Comparison of ENCODE assay signal across 8 cellular contexts in genomic region chr1:161158316-161159016, GRCh38. TPM values are rescaled to one million over a fixed set of nuclear protein-coding genes. Genes with fewer than 3 reads are reported as not detected.
A peak's percentile ranks its signal among the peaks of the same experiment; 100 is the strongest.
DNase-seq lines count a peak whose midpoint lies in the region; ATAC-seq and TF ChIP-seq lines count a peak whose summit lies in the region.

No MANE protein-coding gene starts in this region.

- peaks cover 64% of the 10 kb centered on the region for H3K4me1 Mint-ChIP-seq in activated T-cell treated with anti-CD3 and anti-CD28 coated beads, Interleukin-2, amount 50 U/mL, for 24 hours (ENCODE audit: low read depth)
- peaks cover 40% of the 10 kb centered on the region for H3K4me1 Mint-ChIP-seq in activated naive CD8-positive, alpha-beta T cell treated with anti-CD3 and anti-CD28 coated beads for 36 hours

- H3K36me3 ChIP-seq in tibial artery, result peaks cover 0 to 44% (median 22%) of the 10 kb centered on the region in 3 donors

- peak overlapping the region; percentile 85 for H3K4me3 Mint-ChIP-seq in activated T-cell treated with anti-CD3 and anti-CD28 coated beads, Interleukin-2, amount 50 U/mL, for 24 hours
- peak overlapping the region; percentile 84 for H3K4me3 Mint-ChIP-seq in activated naive CD8-positive, alpha-beta T cell treated with anti-CD3 and anti-CD28 coated beads for 36 hours

- H3K4me1 ChIP-seq in tibial artery, result peaks cover 0 to 43% (median 35%) of the 10 kb centered on the region in 4 donors

- intact Hi-C loops in tibial artery (cut with DNase I; ENCODE audit: low total_unique reads), result no loop called here

- no peak for ATAC-seq in HG02571 (IDR thresholded peaks at IDR 0.05; ENCODE audit: unreplicated experiment)

- no peaks in the 10 kb centered on the region for H3K9me3 Mint-ChIP-seq in activated T-cell treated with anti-CD3 and anti-CD28 coated beads, Interleukin-2, amount 50 U/mL, for 24 hours
- no peaks in the 10 kb centered on the region for H3K9me3 Mint-ChIP-seq in activated naive CD8-positive, alpha-beta T cell treated with anti-CD3 and anti-CD28 coated beads for 36 hours

- no peaks in the 10 kb centered on the region for H3K9me3 ChIP-seq in tibial artery

- no peaks in the 10 kb centered on the region for H3K27me3 ChIP-seq in tibial artery

- H3K27ac ChIP-seq in tibial artery, result peak overlapping the region; percentile 90 to 95

- H3K27me3 Mint-ChIP-seq in activated T-cell treated with anti-CD3 and anti-CD28 coated beads, Interleukin-2, amount 50 U/mL, for 24 hours, result no peaks in the 10 kb centered on the region
- H3K27me3 Mint-ChIP-seq in activated naive CD8-positive, alpha-beta T cell treated with anti-CD3 and anti-CD28 coated beads for 36 hours, result no peaks in the 10 kb centered on the region

- H3K4me3 ChIP-seq in tibial artery, result peak overlapping the region; percentile 83 to 92

- no peak for TF ChIP-seq CTCF in tibial artery (IDR thresholded peaks at IDR 0.05)

- H3K36me3 Mint-ChIP-seq in activated T-cell treated with anti-CD3 and anti-CD28 coated beads, Interleukin-2, amount 50 U/mL, for 24 hours (ENCODE audit: low read depth), result peaks cover 83% of the 10 kb centered on the region
- peaks cover 16% of the 10 kb centered on the region for H3K36me3 Mint-ChIP-seq in activated naive CD8-positive, alpha-beta T cell treated with anti-CD3 and anti-CD28 coated beads for 36 hours

- H3K27ac Mint-ChIP-seq in activated T-cell treated with anti-CD3 and anti-CD28 coated beads, Interleukin-2, amount 50 U/mL, for 24 hours, result peak overlapping the region; percentile 93
- peak overlapping the region; percentile 86 for H3K27ac Mint-ChIP-seq in activated naive CD8-positive, alpha-beta T cell treated with anti-CD3 and anti-CD28 coated beads for 36 hours

- DNase-seq in activated T-cell treated with anti-CD3 and anti-CD28 coated beads, Interleukin-2, amount 50 U/mL, for 24 hours, result no peak
- no peak for DNase-seq in activated T-cell treated with anti-CD3 and anti-CD28 coated beads for 4 hours
- no peak for DNase-seq in activated naive CD8-positive, alpha-beta T cell treated with anti-CD3 and anti-CD28 coated beads for 36 hours
- DNase-seq in kidney tubule cell (ENCODE audit: low spot score), result peak; percentile 2
- DNase-seq in tibial artery, result peak in 1 of 2 donors; percentile 27
- DNase-seq in NCI-H526 treated with DMSO at 0.1 percent for 48 hours (lab: John Stamatoyannopoulos, UW), result no peak
- no peak for DNase-seq in NCI-H1092 (lab: John Stamatoyannopoulos, UW)

RNA-seq across cellular contexts. Expression of gene USP21, which starts 0.8 kb away (rescaled TPM):
- 10 to 100 TPM; 24.2 to 25.4 TPM for total RNA-seq in activated naive CD8-positive, alpha-beta T cell treated with anti-CD3 and anti-CD28 coated beads for 36 hours

RNA-seq across cellular contexts. Expression of gene UFC1, which starts 4.7 kb away (rescaled TPM):
- 10 to 100 TPM; 89.9 to 92.8 TPM for total RNA-seq in activated naive CD8-positive, alpha-beta T cell treated with anti-CD3 and anti-CD28 coated beads for 36 hours

RNA-seq across cellular contexts. Expression of gene PPOX, which starts 7.8 kb away (rescaled TPM):
- 10 to 100 TPM; 20.1 to 20.8 TPM for total RNA-seq in activated naive CD8-positive, alpha-beta T cell treated with anti-CD3 and anti-CD28 coated beads for 36 hours

RNA-seq across cellular contexts. Expression of gene B4GALT3, which starts 18.8 kb away (rescaled TPM):
- total RNA-seq in activated naive CD8-positive, alpha-beta T cell treated with anti-CD3 and anti-CD28 coated beads for 36 hours, result 10 to 100 TPM; 49.5 to 53.9 TPM

RNA-seq across cellular contexts. Expression of gene DEDD, which starts 26.0 kb away (rescaled TPM):
- total RNA-seq in activated naive CD8-positive, alpha-beta T cell treated with anti-CD3 and anti-CD28 coated beads for 36 hours, result 10 to 100 TPM; 37.4 to 38.7 TPM
